Comparison of ENCODE assay signal across 19 cellular contexts in the genomic region with DNA sequence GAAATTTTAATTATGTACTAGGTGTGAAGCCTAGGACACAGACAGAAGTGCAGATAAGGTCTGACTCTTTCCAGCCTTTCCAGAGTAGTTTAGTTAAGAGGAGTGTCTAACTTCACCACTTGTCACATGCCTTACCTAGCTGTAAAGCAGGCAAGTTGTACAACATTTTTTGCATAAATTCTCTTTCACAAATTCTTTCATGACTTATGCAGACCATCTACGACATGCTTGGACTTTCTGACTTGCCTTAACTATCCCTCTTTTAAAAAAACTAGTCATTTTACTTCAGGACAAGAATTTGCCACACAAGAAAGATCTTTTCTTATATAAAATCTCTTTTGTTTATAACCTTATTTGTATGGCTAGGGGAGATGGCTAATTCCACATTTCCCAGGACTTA.
DNase-seq lines count a peak whose midpoint lies in the region; ATAC-seq and TF ChIP-seq lines count a peak whose summit lies in the region.
"Had no signal": no experiment of that assay in that cellular context is flagged by ENCODE, and none has a peak within 500 bp of the region (broad histone marks: within the 10 kb centered on the region; RNA-seq: fewer than 3 reads in every experiment).

No MANE protein-coding gene starts in this region.

- no peaks in the 10 kb centered on the region for H3K4me1 Mint-ChIP-seq in natural killer cell treated with Interleukin-12 subunit alpha and Interleukin-12 subunit beta and Interleukin-15 and Interleukin-18, amount 100 ng/mL, for 72 hours (ENCODE audit: low read depth in 2 of 2)
- H3K4me1 Mint-ChIP-seq: CD4-positive, alpha-beta memory T cell; naive thymus-derived CD4-positive, alpha-beta T cell had no signal

- no peaks in the 10 kb centered on the region for H3K27me3 Mint-ChIP-seq in natural killer cell treated with Interleukin-12 subunit alpha and Interleukin-12 subunit beta and Interleukin-15 and Interleukin-18, amount 100 ng/mL, for 72 hours
- H3K27me3 Mint-ChIP-seq: CD4-positive, alpha-beta memory T cell; naive thymus-derived CD4-positive, alpha-beta T cell had no signal

- H3K4me3 Mint-ChIP-seq in natural killer cell treated with Interleukin-12 subunit alpha and Interleukin-12 subunit beta and Interleukin-15 and Interleukin-18, amount 100 ng/mL, for 72 hours: no peak overlapping the region
- H3K4me3 Mint-ChIP-seq: CD4-positive, alpha-beta memory T cell; naive thymus-derived CD4-positive, alpha-beta T cell had no signal

- no peak overlapping the region for H3K4me3 ChIP-seq in GM12865 (ENCODE audit: low read depth, low read length)
- no peak overlapping the region for H3K4me3 ChIP-seq in fibroblast of pulmonary artery (replicated peaks; ENCODE audit: low read depth, low read length)
- H3K4me3 ChIP-seq: psoas muscle, spleen, upper lobe of left lung had no signal

- DNase-seq in NCI-H1417 (lab: John Stamatoyannopoulos, UW) (peak in 2 of 3 experiments; percentile 5 to 29), NCI-H1417 treated with DMSO at 0.1 percent for 48 hours (lab: John Stamatoyannopoulos, UW) (no peak), GM12865 (ENCODE audit: low read depth) (peak; percentile 7), OCI-M1 (lab: John Stamatoyannopoulos, UW) (peak; percentile 45), fibroblast of pulmonary artery (ENCODE audit: low read depth) (peak; percentile 0), mesenteric fat pad (ENCODE audit: low spot score) (no peak)
- DNase-seq in natural killer cell treated with Interleukin-12 subunit alpha and Interleukin-12 subunit beta and Interleukin-15 and Interleukin-18, amount 100 ng/mL, for 72 hours (ENCODE audit: low spot score): no peak
- DNase-seq: activated CD4-positive, alpha-beta T cell treated with anti-CD3 and anti-CD28 coated beads for 4 hours; activated naive CD4-positive, alpha-beta T cell treated with Interleukin-2 at 50 U/mL for 16 hours; CD4-positive, alpha-beta memory T cell; H7; naive thymus-derived CD4-positive, alpha-beta T cell; NCI-H1105; NCI-H524; psoas muscle; spleen; stimulated activated naive CD4-positive, alpha-beta T cell treated with Interleukin-2 at 50 U/mL for 16 hours; upper lobe of left lung had no signal

- TF ChIP-seq CTCF in GM12865 (IDR thresholded peaks at IDR 0.05; ENCODE audit: insufficient read depth, low read depth, low read length, missing control alignments) (no peak), fibroblast of pulmonary artery (IDR thresholded peaks at IDR 0.05; ENCODE audit: low read length, missing control alignments) (no peak)

- no peak for ATAC-seq in natural killer cell treated with Interleukin-12 subunit alpha and Interleukin-12 subunit beta and Interleukin-15 and Interleukin-18, amount 100 ng/mL, for 72 hours
- ATAC-seq in GM18907 (IDR thresholded peaks at IDR 0.05; ENCODE audit: unreplicated experiment): no peak
- ATAC-seq: naive thymus-derived CD4-positive, alpha-beta T cell; psoas muscle had no signal

- H3K36me3 Mint-ChIP-seq in natural killer cell treated with Interleukin-12 subunit alpha and Interleukin-12 subunit beta and Interleukin-15 and Interleukin-18, amount 100 ng/mL, for 72 hours: peaks cover 6% of the 10 kb centered on the region
- H3K36me3 Mint-ChIP-seq: CD4-positive, alpha-beta memory T cell; naive thymus-derived CD4-positive, alpha-beta T cell had no signal

- no peak overlapping the region for H3K27ac Mint-ChIP-seq in natural killer cell treated with Interleukin-12 subunit alpha and Interleukin-12 subunit beta and Interleukin-15 and Interleukin-18, amount 100 ng/mL, for 72 hours
- H3K27ac Mint-ChIP-seq: CD4-positive, alpha-beta memory T cell; naive thymus-derived CD4-positive, alpha-beta T cell had no signal

- no peaks in the 10 kb centered on the region for H3K9me3 Mint-ChIP-seq in natural killer cell treated with Interleukin-12 subunit alpha and Interleukin-12 subunit beta and Interleukin-15 and Interleukin-18, amount 100 ng/mL, for 72 hours

Comparison
In these comparisons a context has a peak if more than half of its experiments do, and no peak if none do; other contexts are left out.
1. DNase-seq: peak in NCI-H1417 (2 of 3), GM12865 (single experiment), OCI-M1 (single experiment) and fibroblast of pulmonary artery (single experiment); none in NCI-H1417 treated with DMSO at 0.1 percent for 48 hours (single experiment), natural killer cell treated with Interleukin-12 subunit alpha and Interleukin-12 subunit beta and Interleukin-15 and Interleukin-18, amount 100 ng/mL, for 72 hours (single experiment) and mesenteric fat pad (single experiment).